In the genomic region with DNA sequence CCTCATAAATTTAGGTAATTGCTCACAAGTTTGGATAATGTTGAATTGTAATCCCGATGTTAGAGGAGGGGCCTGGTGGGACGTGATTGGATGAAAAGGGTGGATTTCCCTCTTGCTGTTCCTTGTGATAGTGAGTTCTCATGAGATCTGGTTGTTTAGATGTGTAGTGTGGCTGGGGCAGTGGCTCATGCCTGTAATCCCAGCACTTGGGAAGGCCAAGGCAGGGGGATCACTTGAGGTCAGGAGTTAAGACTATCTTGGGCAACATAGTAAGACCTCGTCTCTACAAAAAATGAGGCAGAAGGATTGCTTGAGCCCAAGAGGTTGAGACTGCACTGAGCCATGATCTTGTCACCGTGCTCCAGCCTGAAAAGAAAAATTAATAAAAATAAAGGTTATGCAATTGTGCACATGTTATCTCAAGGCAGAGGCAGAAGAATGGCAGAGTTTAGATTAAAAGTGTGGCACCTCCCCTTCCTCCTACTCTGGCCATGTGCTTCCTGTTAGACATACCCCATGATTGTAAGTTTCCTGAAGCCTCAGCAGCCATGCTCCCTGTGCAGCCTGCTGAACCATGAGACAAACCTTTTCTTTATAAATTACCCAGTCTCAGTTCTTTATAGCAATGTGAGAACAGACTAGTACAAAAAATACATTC, we compare ENCODE assay signal across 2 cellular contexts.
TF ChIP-seq lines count a peak whose summit lies in the region.

No MANE protein-coding gene starts in this region.

TF ChIP-seq in A549, 52 proteins besides CTCF, POLR2A, EP300 and RAD21:
- TF ChIP-seq ELK1 (IDR thresholded peaks at IDR 0.05; ENCODE audit: low read depth, low read length) (no peak), BHLHE40 (IDR thresholded peaks at IDR 0.05; ENCODE audit: low read depth, low read length) (no peak), SMC3 (IDR thresholded peaks at IDR 0.05) (no peak), SREBF2 (IDR thresholded peaks at IDR 0.05) (no peak), FOSL2 (IDR thresholded peaks at IDR 0.05) (no peak), FOSL2 (CRISPR knock-in tag; IDR thresholded peaks at IDR 0.05) (no peak), EHF (CRISPR knock-in tag; IDR thresholded peaks at IDR 0.05) (no peak), HOXA7 (CRISPR knock-in tag; IDR thresholded peaks at IDR 0.05) (no peak), HDAC2 (IDR thresholded peaks at IDR 0.05) (no peak), HES2 (IDR thresholded peaks at IDR 0.05) (no peak), NR3C1 (IDR thresholded peaks at IDR 0.05) (no peak), NPAS2 (CRISPR knock-in tag; IDR thresholded peaks at IDR 0.05; ENCODE audit: borderline replicate concordance) (no peak), JUN (IDR thresholded peaks at IDR 0.05) (no peak), RNF2 (IDR thresholded peaks at IDR 0.05; ENCODE audit: borderline replicate concordance, low read depth) (no peak), MAZ (IDR thresholded peaks at IDR 0.05; ENCODE audit: borderline replicate concordance, low read depth, low read length) (no peak), TFCP2L1 (CRISPR knock-in tag; IDR thresholded peaks at IDR 0.05) (no peak), MAFK (IDR thresholded peaks at IDR 0.05; ENCODE audit: partially characterized antibody) (no peak), NFE2L2 (conservative IDR thresholded peaks at IDR 0.05; ENCODE audit: low read length) (no peak)
- TF ChIP-seq, protein P1, sequence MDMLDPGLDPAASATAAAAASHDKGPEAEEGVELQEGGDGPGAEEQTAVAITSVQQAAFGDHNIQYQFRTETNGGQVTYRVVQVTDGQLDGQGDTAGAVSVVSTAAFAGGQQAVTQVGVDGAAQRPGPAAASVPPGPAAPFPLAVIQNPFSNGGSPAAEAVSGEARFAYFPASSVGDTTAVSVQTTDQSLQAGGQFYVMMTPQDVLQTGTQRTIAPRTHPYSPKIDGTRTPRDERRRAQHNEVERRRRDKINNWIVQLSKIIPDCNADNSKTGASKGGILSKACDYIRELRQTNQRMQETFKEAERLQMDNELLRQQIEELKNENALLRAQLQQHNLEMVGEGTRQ (IDR thresholded peaks at IDR 0.05) = no peak

TF ChIP-seq in H1, 55 proteins besides CTCF, POLR2A, EP300 and RAD21:
- peak; percentile 35 for TF ChIP-seq TAF7 (optimal IDR thresholded peaks at IDR 0.05; ENCODE audit: borderline replicate concordance, low read depth, low read length)
- no peak for TF ChIP-seq SP1 (IDR thresholded peaks at IDR 0.05; ENCODE audit: low read depth, low read length)
- TF ChIP-seq POLR2AphosphoS5 (IDR thresholded peaks at IDR 0.05; ENCODE audit: low read depth, low read length) = 0 out of 2 replicates have a peak, but pooled peaks have one; percentile 1
TF ChIP-seq in H1: peak in this region for 2.
